In the genomic region with DNA sequence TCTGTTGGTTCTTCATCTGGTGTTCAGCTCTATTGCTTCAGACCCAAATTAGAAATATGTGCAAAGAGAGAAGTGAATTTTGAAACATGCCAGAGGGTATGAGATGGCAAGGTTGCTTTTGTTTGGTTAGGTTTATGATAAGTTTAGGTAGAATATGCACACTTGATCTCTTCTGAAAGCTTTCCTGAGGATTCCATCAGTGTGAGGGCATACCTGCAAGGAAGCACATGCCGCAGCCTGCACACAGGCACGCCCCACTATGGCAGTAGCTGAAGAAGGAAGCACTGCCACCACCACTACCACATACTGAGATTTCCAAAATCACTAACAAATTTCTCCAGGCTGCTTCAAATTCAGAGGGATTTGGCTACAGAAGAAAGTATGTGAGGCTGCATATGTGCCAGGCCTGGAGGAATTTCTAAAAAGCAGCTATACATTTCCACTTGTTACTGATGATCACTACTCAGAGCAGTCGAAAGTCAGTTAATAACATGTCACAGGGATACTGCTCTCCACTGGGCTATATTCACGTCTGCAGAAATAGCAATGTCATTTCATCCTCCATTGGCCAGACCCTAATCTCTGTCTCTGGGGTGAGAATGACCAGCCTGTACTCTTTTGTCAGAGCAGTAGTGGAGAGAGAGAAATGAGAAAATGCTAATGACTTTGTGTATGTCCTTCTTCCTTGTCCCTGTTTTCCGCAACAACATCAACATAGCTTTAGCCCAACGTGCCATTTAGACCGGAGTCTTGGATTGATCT, we compare ENCODE assay signal across 1 cellular context.
TF ChIP-seq lines count a peak whose summit lies in the region.

No MANE protein-coding gene starts in this region.

TF ChIP-seq in WTC11, 78 proteins besides CTCF, POLR2A, EP300 and RAD21 (continued from another document):
- TF ChIP-seq, protein P1, sequence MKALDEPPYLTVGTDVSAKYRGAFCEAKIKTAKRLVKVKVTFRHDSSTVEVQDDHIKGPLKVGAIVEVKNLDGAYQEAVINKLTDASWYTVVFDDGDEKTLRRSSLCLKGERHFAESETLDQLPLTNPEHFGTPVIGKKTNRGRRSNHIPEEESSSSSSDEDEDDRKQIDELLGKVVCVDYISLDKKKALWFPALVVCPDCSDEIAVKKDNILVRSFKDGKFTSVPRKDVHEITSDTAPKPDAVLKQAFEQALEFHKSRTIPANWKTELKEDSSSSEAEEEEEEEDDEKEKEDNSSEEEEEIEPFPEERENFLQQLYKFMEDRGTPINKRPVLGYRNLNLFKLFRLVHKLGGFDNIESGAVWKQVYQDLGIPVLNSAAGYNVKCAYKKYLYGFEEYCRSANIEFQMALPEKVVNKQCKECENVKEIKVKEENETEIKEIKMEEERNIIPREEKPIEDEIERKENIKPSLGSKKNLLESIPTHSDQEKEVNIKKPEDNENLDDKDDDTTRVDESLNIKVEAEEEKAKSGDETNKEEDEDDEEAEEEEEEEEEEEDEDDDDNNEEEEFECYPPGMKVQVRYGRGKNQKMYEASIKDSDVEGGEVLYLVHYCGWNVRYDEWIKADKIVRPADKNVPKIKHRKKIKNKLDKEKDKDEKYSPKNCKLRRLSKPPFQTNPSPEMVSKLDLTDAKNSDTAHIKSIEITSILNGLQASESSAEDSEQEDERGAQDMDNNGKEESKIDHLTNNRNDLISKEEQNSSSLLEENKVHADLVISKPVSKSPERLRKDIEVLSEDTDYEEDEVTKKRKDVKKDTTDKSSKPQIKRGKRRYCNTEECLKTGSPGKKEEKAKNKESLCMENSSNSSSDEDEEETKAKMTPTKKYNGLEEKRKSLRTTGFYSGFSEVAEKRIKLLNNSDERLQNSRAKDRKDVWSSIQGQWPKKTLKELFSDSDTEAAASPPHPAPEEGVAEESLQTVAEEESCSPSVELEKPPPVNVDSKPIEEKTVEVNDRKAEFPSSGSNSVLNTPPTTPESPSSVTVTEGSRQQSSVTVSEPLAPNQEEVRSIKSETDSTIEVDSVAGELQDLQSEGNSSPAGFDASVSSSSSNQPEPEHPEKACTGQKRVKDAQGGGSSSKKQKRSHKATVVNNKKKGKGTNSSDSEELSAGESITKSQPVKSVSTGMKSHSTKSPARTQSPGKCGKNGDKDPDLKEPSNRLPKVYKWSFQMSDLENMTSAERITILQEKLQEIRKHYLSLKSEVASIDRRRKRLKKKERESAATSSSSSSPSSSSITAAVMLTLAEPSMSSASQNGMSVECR (CRISPR knock-in tag; IDR thresholded peaks at IDR 0.05; ENCODE audit: borderline replicate concordance) = no peak
- TF ChIP-seq, protein P2, sequence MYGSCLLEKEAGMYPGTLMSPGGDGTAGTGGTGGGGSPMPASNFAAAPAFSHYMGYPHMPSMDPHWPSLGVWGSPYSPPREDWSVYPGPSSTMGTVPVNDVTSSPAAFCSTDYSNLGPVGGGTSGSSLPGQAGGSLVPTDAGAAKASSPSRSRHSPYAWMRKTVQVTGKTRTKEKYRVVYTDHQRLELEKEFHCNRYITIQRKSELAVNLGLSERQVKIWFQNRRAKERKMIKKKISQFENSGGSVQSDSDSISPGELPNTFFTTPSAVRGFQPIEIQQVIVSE (CRISPR knock-in tag; IDR thresholded peaks at IDR 0.05; ENCODE audit: borderline replicate concordance) = no peak
- TF ChIP-seq CREB1 (CRISPR knock-in tag; IDR thresholded peaks at IDR 0.05) = no peak
- TF ChIP-seq, protein P3, sequence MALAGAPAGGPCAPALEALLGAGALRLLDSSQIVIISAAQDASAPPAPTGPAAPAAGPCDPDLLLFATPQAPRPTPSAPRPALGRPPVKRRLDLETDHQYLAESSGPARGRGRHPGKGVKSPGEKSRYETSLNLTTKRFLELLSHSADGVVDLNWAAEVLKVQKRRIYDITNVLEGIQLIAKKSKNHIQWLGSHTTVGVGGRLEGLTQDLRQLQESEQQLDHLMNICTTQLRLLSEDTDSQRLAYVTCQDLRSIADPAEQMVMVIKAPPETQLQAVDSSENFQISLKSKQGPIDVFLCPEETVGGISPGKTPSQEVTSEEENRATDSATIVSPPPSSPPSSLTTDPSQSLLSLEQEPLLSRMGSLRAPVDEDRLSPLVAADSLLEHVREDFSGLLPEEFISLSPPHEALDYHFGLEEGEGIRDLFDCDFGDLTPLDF (CRISPR knock-in tag; IDR thresholded peaks at IDR 0.05) = no peak
- TF ChIP-seq, protein P4, sequence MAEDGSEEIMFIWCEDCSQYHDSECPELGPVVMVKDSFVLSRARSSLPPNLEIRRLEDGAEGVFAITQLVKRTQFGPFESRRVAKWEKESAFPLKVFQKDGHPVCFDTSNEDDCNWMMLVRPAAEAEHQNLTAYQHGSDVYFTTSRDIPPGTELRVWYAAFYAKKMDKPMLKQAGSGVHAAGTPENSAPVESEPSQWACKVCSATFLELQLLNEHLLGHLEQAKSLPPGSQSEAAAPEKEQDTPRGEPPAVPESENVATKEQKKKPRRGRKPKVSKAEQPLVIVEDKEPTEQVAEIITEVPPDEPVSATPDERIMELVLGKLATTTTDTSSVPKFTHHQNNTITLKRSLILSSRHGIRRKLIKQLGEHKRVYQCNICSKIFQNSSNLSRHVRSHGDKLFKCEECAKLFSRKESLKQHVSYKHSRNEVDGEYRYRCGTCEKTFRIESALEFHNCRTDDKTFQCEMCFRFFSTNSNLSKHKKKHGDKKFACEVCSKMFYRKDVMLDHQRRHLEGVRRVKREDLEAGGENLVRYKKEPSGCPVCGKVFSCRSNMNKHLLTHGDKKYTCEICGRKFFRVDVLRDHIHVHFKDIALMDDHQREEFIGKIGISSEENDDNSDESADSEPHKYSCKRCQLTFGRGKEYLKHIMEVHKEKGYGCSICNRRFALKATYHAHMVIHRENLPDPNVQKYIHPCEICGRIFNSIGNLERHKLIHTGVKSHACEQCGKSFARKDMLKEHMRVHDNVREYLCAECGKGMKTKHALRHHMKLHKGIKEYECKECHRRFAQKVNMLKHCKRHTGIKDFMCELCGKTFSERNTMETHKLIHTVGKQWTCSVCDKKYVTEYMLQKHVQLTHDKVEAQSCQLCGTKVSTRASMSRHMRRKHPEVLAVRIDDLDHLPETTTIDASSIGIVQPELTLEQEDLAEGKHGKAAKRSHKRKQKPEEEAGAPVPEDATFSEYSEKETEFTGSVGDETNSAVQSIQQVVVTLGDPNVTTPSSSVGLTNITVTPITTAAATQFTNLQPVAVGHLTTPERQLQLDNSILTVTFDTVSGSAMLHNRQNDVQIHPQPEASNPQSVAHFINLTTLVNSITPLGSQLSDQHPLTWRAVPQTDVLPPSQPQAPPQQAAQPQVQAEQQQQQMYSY (CRISPR knock-in tag; IDR thresholded peaks at IDR 0.05) = no peak
